In genomic region chr5:122753500-122753899, GRCh38 we compare ENCODE assay signal across 2 cellular contexts.
TF ChIP-seq lines count a peak whose summit lies in the region.

No MANE protein-coding gene starts in this region.

TF ChIP-seq in IMR-90, 13 proteins besides CTCF, POLR2A, EP300 and RAD21:
- TF ChIP-seq CHD1 (IDR thresholded peaks at IDR 0.05; ENCODE audit: low read depth, low read length): no peak
- no peak for TF ChIP-seq NFE2L2 (IDR thresholded peaks at IDR 0.05; ENCODE audit: low read depth, low read length)
- TF ChIP-seq MXI1 (IDR thresholded peaks at IDR 0.05; ENCODE audit: borderline replicate concordance, low read depth, low read length): no peak
- no peak for TF ChIP-seq RCOR1 (IDR thresholded peaks at IDR 0.05; ENCODE audit: insufficient replicate concordance, low read length)
- no peak for TF ChIP-seq SMC3 (IDR thresholded peaks at IDR 0.05; ENCODE audit: low read depth, low read length)
- no peak for TF ChIP-seq ELK1 (IDR thresholded peaks at IDR 0.05; ENCODE audit: borderline replicate concordance, low read depth, low read length)
- TF ChIP-seq MAFK (IDR thresholded peaks at IDR 0.05; ENCODE audit: low read depth, low read length): no peak
- TF ChIP-seq RFX5 (IDR thresholded peaks at IDR 0.05; ENCODE audit: low read depth, low read length): no peak
- TF ChIP-seq BHLHE40 (IDR thresholded peaks at IDR 0.05; ENCODE audit: low read depth, low read length): no peak
- TF ChIP-seq MAZ (IDR thresholded peaks at IDR 0.05; ENCODE audit: borderline replicate concordance, low read depth, low read length): no peak
- TF ChIP-seq CEBPB (IDR thresholded peaks at IDR 0.05; ENCODE audit: low read depth, low read length): no peak
- no peak for TF ChIP-seq FOS (IDR thresholded peaks at IDR 0.05; ENCODE audit: low read depth, low read length)
- no peak for TF ChIP-seq USF2 (IDR thresholded peaks at IDR 0.05; ENCODE audit: low read depth, low read length)

TF ChIP-seq in H1, 55 proteins besides CTCF, POLR2A, EP300 and RAD21:
- TF ChIP-seq YY1 (IDR thresholded peaks at IDR 0.05; ENCODE audit: low read depth, low read length): no peak
- no peak for TF ChIP-seq TAF7 (optimal IDR thresholded peaks at IDR 0.05; ENCODE audit: borderline replicate concordance, low read depth, low read length)
- TF ChIP-seq CBX5 (IDR thresholded peaks at IDR 0.05; ENCODE audit: low read depth, low read length): no peak
- TF ChIP-seq KDM4A (IDR thresholded peaks at IDR 0.05; ENCODE audit: low read depth, low read length, severe bottlenecking): no peak
- no peak for TF ChIP-seq SIX5 (IDR thresholded peaks at IDR 0.05; ENCODE audit: low read depth, low read length)
- TF ChIP-seq CEBPB (IDR thresholded peaks at IDR 0.05; ENCODE audit: low read depth, low read length): no peak
- no peak for TF ChIP-seq HDAC2 (IDR thresholded peaks at IDR 0.05; ENCODE audit: borderline replicate concordance in 1 of 2, low read depth in 2 of 2, low read length in 2 of 2)
- no peak for TF ChIP-seq KDM1A (IDR thresholded peaks at IDR 0.05; ENCODE audit: borderline replicate concordance, low read length)
- TF ChIP-seq BACH1 (IDR thresholded peaks at IDR 0.05; ENCODE audit: low read length): no peak
- no peak for TF ChIP-seq CBX8 (IDR thresholded peaks at IDR 0.05; ENCODE audit: borderline replicate concordance, low read depth, low read length)
- no peak for TF ChIP-seq SAP30 (IDR thresholded peaks at IDR 0.05; ENCODE audit: insufficient read depth, insufficient replicate concordance, low read length)
- no peak for TF ChIP-seq JUN (IDR thresholded peaks at IDR 0.05; ENCODE audit: low read depth, low read length)
- TF ChIP-seq SP2 (IDR thresholded peaks at IDR 0.05; ENCODE audit: low read length): no peak
- no peak for TF ChIP-seq EZH2 (IDR thresholded peaks at IDR 0.05; ENCODE audit: low read depth, low read length, severe bottlenecking)
- no peak for TF ChIP-seq SP4 (IDR thresholded peaks at IDR 0.05; ENCODE audit: low read length)
